In genomic region chr5:95638632-95639031, GRCh38 we compare ENCODE assay signal across 2 cellular contexts.
TF ChIP-seq lines count a peak whose summit lies in the region.

No MANE protein-coding gene starts in this region.

TF ChIP-seq in SK-N-SH, 30 proteins besides CTCF, POLR2A, EP300 and RAD21 (continued from another document):
- TF ChIP-seq FOSL2 (IDR thresholded peaks at IDR 0.05; ENCODE audit: borderline replicate concordance, low read depth): no peak
- no peak for TF ChIP-seq EZH2phosphoT487 (IDR thresholded peaks at IDR 0.05; ENCODE audit: borderline replicate concordance, low read depth)
- TF ChIP-seq TEAD4 (IDR thresholded peaks at IDR 0.05; ENCODE audit: borderline replicate concordance, insufficient read depth): no peak
- TF ChIP-seq RCOR1 (IDR thresholded peaks at IDR 0.05; ENCODE audit: low read length): no peak
- no peak for TF ChIP-seq SMC3 (IDR thresholded peaks at IDR 0.05; ENCODE audit: low read depth, low read length)
TF ChIP-seq in SK-N-SH: peak in this region for 0.

TF ChIP-seq in SK-N-SH treated with all-trans-retinoic acid at 6 μM for 48 hours, 23 proteins besides CTCF, POLR2A, EP300 and RAD21 (continued from another document):
- TF ChIP-seq ARNTL (CRISPR knock-in tag; IDR thresholded peaks at IDR 0.05; ENCODE audit: borderline replicate concordance, low read depth): no peak
- no peak for TF ChIP-seq CREB5 (CRISPR knock-in tag; IDR thresholded peaks at IDR 0.05; ENCODE audit: low read depth)
- no peak for TF ChIP-seq ZFP30 (CRISPR knock-in tag; IDR thresholded peaks at IDR 0.05)
- no peak for TF ChIP-seq ZNF565 (CRISPR knock-in tag; conservative IDR thresholded peaks at IDR 0.05; ENCODE audit: low read depth)
- no peak for TF ChIP-seq ZC3H10 (CRISPR knock-in tag; IDR thresholded peaks at IDR 0.05)
- no peak for TF ChIP-seq TOX (CRISPR knock-in tag; IDR thresholded peaks at IDR 0.05; ENCODE audit: borderline replicate concordance)
- TF ChIP-seq GLIS3 (CRISPR knock-in tag; IDR thresholded peaks at IDR 0.05): no peak
